Comparison of ENCODE assay signal across 9 cellular contexts in genomic region chr7:30276203-30276900, GRCh38. TPM values are rescaled to one million over a fixed set of nuclear protein-coding genes. Genes with fewer than 3 reads are reported as not detected.
A peak's percentile ranks its signal among the peaks of the same experiment; 100 is the strongest.
DNase-seq lines count a peak whose midpoint lies in the region; ATAC-seq and TF ChIP-seq lines count a peak whose summit lies in the region.
"Had no signal": no experiment of that assay in that cellular context is flagged by ENCODE, and none has a peak within 500 bp of the region (broad histone marks: within the 10 kb centered on the region; RNA-seq: fewer than 3 reads in every experiment).

No MANE protein-coding gene starts in this region.

- TF ChIP-seq CTCF in Peyer's patch (IDR thresholded peaks at IDR 0.05) (peak in 5 of 6 experiments; percentile 24 to 70 (median 66)), glutamatergic neuron (IDR thresholded peaks at IDR 0.05; ENCODE audit: partially characterized antibody, unreplicated experiment) (peak; percentile 45)

- H3K27ac Mint-ChIP-seq in activated naive CD4-positive, alpha-beta T cell treated with anti-CD3 and anti-CD28 coated beads for 36 hours = no peak overlapping the region
- H3K27ac Mint-ChIP-seq in glutamatergic neuron (ENCODE audit: unreplicated experiment) = no peak overlapping the region

- no peaks in the 10 kb centered on the region for H3K27me3 Mint-ChIP-seq in activated naive CD4-positive, alpha-beta T cell treated with anti-CD3 and anti-CD28 coated beads for 36 hours (ENCODE audit: low read depth)
- H3K27me3 Mint-ChIP-seq in glutamatergic neuron (ENCODE audit: unreplicated experiment) = peaks cover 4% of the 10 kb centered on the region

- H3K9me3 ChIP-seq in Peyer's patch = no peaks in the 10 kb centered on the region
- H3K9me3 ChIP-seq: BLaER1 treated with 17β-estradiol and CSF1 and Interleukin-3, amounts not matched to agents 10 nM and 100 nM had no signal

- no peak overlapping the region for H3K4me3 ChIP-seq in Peyer's patch
- H3K4me3 ChIP-seq: BLaER1 treated with 17β-estradiol and CSF1 and Interleukin-3, amounts not matched to agents 10 nM and 100 nM had no signal

- no peaks in the 10 kb centered on the region for H3K9me3 Mint-ChIP-seq in activated naive CD4-positive, alpha-beta T cell treated with anti-CD3 and anti-CD28 coated beads for 36 hours
- peaks cover 2% of the 10 kb centered on the region for H3K9me3 Mint-ChIP-seq in glutamatergic neuron (ENCODE audit: unreplicated experiment)

- H3K4me1 ChIP-seq in Peyer's patch = peaks cover 0 to 7% (median 0%) of the 10 kb centered on the region in 4 donors

- peak; percentile 52 for ATAC-seq in HG03378 (IDR thresholded peaks at IDR 0.05; ENCODE audit: unreplicated experiment)
- no peak for ATAC-seq in HG02840 (IDR thresholded peaks at IDR 0.05; ENCODE audit: low FRiP score, unreplicated experiment)

- H3K27ac ChIP-seq in Peyer's patch = no peak overlapping the region
- H3K27ac ChIP-seq: BLaER1 treated with 17β-estradiol and CSF1 and Interleukin-3, amounts not matched to agents 10 nM and 100 nM had no signal

- no peaks in the 10 kb centered on the region for H3K27me3 ChIP-seq in Peyer's patch
- H3K27me3 ChIP-seq: BLaER1 treated with 17β-estradiol and CSF1 and Interleukin-3, amounts not matched to agents 10 nM and 100 nM had no signal

- H3K4me1 Mint-ChIP-seq in activated naive CD4-positive, alpha-beta T cell treated with anti-CD3 and anti-CD28 coated beads for 36 hours (ENCODE audit: low read depth) = peaks cover 5% of the 10 kb centered on the region
- H3K4me1 Mint-ChIP-seq in glutamatergic neuron (ENCODE audit: low read depth, unreplicated experiment) = peaks cover 8% of the 10 kb centered on the region

- H3K36me3 Mint-ChIP-seq in activated naive CD4-positive, alpha-beta T cell treated with anti-CD3 and anti-CD28 coated beads for 36 hours (ENCODE audit: low read depth) = no peaks in the 10 kb centered on the region
- no peaks in the 10 kb centered on the region for H3K36me3 Mint-ChIP-seq in glutamatergic neuron (ENCODE audit: unreplicated experiment)

- DNase-seq in NCI-H2171 treated with DMSO at 0.1 percent for 48 hours (lab: John Stamatoyannopoulos, UW) = peak; percentile 41
- DNase-seq in NCI-H2171 (lab: John Stamatoyannopoulos, UW) = no peak
- DNase-seq in Peyer's patch = peak in 2 of 3 donors; percentile 37 to 69
- peak; percentile 75 for DNase-seq in activated naive CD4-positive, alpha-beta T cell treated with anti-CD3 and anti-CD28 coated beads for 36 hours
- peak; percentile 40 for DNase-seq in glutamatergic neuron
- DNase-seq in pulmonary artery endothelial cell (ENCODE audit: low read depth, low spot score) = peak; percentile 10

- intact Hi-C loops in activated naive CD4-positive, alpha-beta T cell treated with anti-CD3 and anti-CD28 coated beads for 36 hours (cut with micrococcal nuclease) = loop anchor here (1.0 to 2.0 kb wide), 6 partner anchors 76 to 462 kb away; partner anchors contain the start of gene GGCT

- CTCF ChIA-PET in activated naive CD4-positive, alpha-beta T cell treated with anti-CD3 and anti-CD28 coated beads for 36 hours (lab: Charles Lee) = interaction anchor here (0.6 to 5.2 kb wide), 18 partner anchors 37 to 305 kb away, joined by 3 to 45 read pairs (median 4); partner anchors contain the start of gene NOD1

- H3K36me3 ChIP-seq in Peyer's patch = no peaks in the 10 kb centered on the region
- H3K36me3 ChIP-seq: BLaER1 treated with 17β-estradiol and CSF1 and Interleukin-3, amounts not matched to agents 10 nM and 100 nM had no signal

- TF ChIP-seq POLR2A in Peyer's patch (IDR thresholded peaks at IDR 0.05) = no peak

- H3K4me3 Mint-ChIP-seq in activated naive CD4-positive, alpha-beta T cell treated with anti-CD3 and anti-CD28 coated beads for 36 hours = no peak overlapping the region
- H3K4me3 Mint-ChIP-seq in glutamatergic neuron (ENCODE audit: unreplicated experiment) = no peak overlapping the region

RNA-seq across cellular contexts. Expression of gene ZNRF2, which starts 8.0 kb away (rescaled TPM):
- 10 to 100 TPM; 27.2 to 43.6 (median 36.5) TPM for total RNA-seq in Peyer's patch
- total RNA-seq in activated naive CD4-positive, alpha-beta T cell treated with anti-CD3 and anti-CD28 coated beads for 36 hours = 10 to 100 TPM; 10.4 to 10.5 TPM
- 16.7 TPM for total RNA-seq in glutamatergic neuron (ENCODE audit: unreplicated experiment)
- 4.9 and 8.9 TPM in 2 replicates for total RNA-seq in pulmonary artery endothelial cell
